Comparison of ENCODE assay signal across 7 cellular contexts in the genomic region with DNA sequence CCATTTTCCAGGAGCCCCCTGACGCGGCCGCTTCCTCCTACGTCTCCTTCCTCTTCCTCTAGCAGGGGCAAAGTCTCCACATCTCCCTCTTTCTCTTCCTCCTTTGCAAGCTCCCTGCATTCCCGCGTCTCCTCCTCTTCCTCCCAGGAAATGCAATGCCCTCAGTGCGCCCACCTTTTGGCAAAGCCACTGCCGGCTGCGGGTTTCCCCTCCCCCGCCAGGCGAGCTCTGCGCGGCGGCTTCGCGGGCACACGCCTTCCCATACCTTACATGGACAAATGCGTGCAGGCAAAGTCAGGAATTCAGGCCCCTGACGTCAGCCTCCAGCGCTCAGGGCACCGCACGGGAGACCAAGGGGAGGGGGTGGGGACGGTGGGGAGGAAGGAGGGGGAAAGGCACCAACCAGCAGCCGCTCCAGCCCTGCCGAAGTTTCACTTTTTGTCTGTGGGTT. TPM values are rescaled to one million over a fixed set of nuclear protein-coding genes. Genes with fewer than 3 reads are reported as not detected.
DNase-seq lines count a peak whose midpoint lies in the region; ATAC-seq and TF ChIP-seq lines count a peak whose summit lies in the region.

No MANE protein-coding gene starts in this region.

- DNase-seq in GM10266 (ENCODE audit: extremely low spot score) = peak; percentile 61
- DNase-seq in NCI-H2227 treated with DMSO at 0.1 percent for 48 hours (lab: John Stamatoyannopoulos, UW) = peak; percentile 22
- no peak for DNase-seq in activated CD4-positive, alpha-beta T cell treated with anti-CD3 and anti-CD28 coated beads, Interleukin-2, amount 10 ng/mL, durations not matched to agents 24 days and 14 days
- peak; percentile 78 for DNase-seq in endothelial cell (ENCODE audit: low spot score)
- DNase-seq in memory B cell (ENCODE audit: low spot score in 2 of 2) = peak in 1 of 2 donors; percentile 35
- DNase-seq in stimulated activated naive CD4-positive, alpha-beta T cell treated with Interleukin-2 at 50 U/mL for 16 hours (lab: John Stamatoyannopoulos, UW) = peak; percentile 45

- ATAC-seq in HG02852 (IDR thresholded peaks at IDR 0.05; ENCODE audit: unreplicated experiment) = peak; percentile 19
- ATAC-seq in memory B cell (ENCODE audit: low read depth) = peak; percentile 12

- TF ChIP-seq CTCF in GM10266 (IDR thresholded peaks at IDR 0.05; ENCODE audit: control insufficient read depth, insufficient read depth, low read depth, missing control alignments) (no peak), endothelial cell (IDR thresholded peaks at IDR 0.05; ENCODE audit: unreplicated experiment) (no peak)

- peaks cover 13% of the 10 kb centered on the region for H3K36me3 Mint-ChIP-seq in activated CD4-positive, alpha-beta T cell treated with anti-CD3 and anti-CD28 coated beads, Interleukin-2, amount 10 ng/mL, durations not matched to agents 24 days and 14 days (ENCODE audit: low read depth)
- H3K36me3 Mint-ChIP-seq in endothelial cell (ENCODE audit: low read depth, unreplicated experiment) (peaks cover 8% of the 10 kb centered on the region), memory B cell (no peaks in the 10 kb centered on the region)

- H3K27ac Mint-ChIP-seq in activated CD4-positive, alpha-beta T cell treated with anti-CD3 and anti-CD28 coated beads, Interleukin-2, amount 10 ng/mL, durations not matched to agents 24 days and 14 days = peak overlapping the region; percentile 90
- peak overlapping the region; percentile 100 for H3K27ac Mint-ChIP-seq in endothelial cell (ENCODE audit: unreplicated experiment)
- H3K27ac Mint-ChIP-seq in memory B cell = peak overlapping the region; percentile 86

- peaks cover 7% of the 10 kb centered on the region for H3K9me3 Mint-ChIP-seq in activated CD4-positive, alpha-beta T cell treated with anti-CD3 and anti-CD28 coated beads, Interleukin-2, amount 10 ng/mL, durations not matched to agents 24 days and 14 days
- no peaks in the 10 kb centered on the region for H3K9me3 Mint-ChIP-seq in endothelial cell (ENCODE audit: unreplicated experiment)
- H3K9me3 Mint-ChIP-seq in memory B cell = peaks cover 2% of the 10 kb centered on the region

- peak overlapping the region; percentile 86 for H3K4me3 Mint-ChIP-seq in activated CD4-positive, alpha-beta T cell treated with anti-CD3 and anti-CD28 coated beads, Interleukin-2, amount 10 ng/mL, durations not matched to agents 24 days and 14 days
- H3K4me3 Mint-ChIP-seq in endothelial cell (ENCODE audit: unreplicated experiment) = peak overlapping the region; percentile 97
- peak overlapping the region; percentile 97 for H3K4me3 Mint-ChIP-seq in memory B cell

- no peaks in the 10 kb centered on the region for H3K27me3 Mint-ChIP-seq in activated CD4-positive, alpha-beta T cell treated with anti-CD3 and anti-CD28 coated beads, Interleukin-2, amount 10 ng/mL, durations not matched to agents 24 days and 14 days
- peaks cover 25% of the 10 kb centered on the region for H3K27me3 Mint-ChIP-seq in endothelial cell (ENCODE audit: unreplicated experiment)
- H3K27me3 Mint-ChIP-seq in memory B cell = no peaks in the 10 kb centered on the region

- H3K4me1 Mint-ChIP-seq in activated CD4-positive, alpha-beta T cell treated with anti-CD3 and anti-CD28 coated beads, Interleukin-2, amount 10 ng/mL, durations not matched to agents 24 days and 14 days = peaks cover 59% of the 10 kb centered on the region
- H3K4me1 Mint-ChIP-seq in endothelial cell (ENCODE audit: unreplicated experiment) (peaks cover 50% of the 10 kb centered on the region), memory B cell (peaks cover 35% of the 10 kb centered on the region)

- intact Hi-C loops in activated CD4-positive, alpha-beta T cell treated with anti-CD3 and anti-CD28 coated beads, Interleukin-2, amount 10 ng/mL, durations not matched to agents 24 days and 14 days (cut with micrococcal nuclease) = loop anchor here (5.0 to 10.0 kb wide), 8 partner anchors 34 to 981 kb away; no protein-coding TSS in a partner anchor

RNA-seq across cellular contexts. Expression of a gene that starts 0.4 kb away (rescaled TPM):
- 39.5 and 41.4 TPM in 2 replicates for total RNA-seq in activated CD4-positive, alpha-beta T cell treated with anti-CD3 and anti-CD28 coated beads, Interleukin-2, amount 10 ng/mL, durations not matched to agents 24 days and 14 days
- total RNA-seq in endothelial cell (ENCODE audit: unreplicated experiment) = 181 TPM
